22 cellular contexts compared by ENCODE assay signal in genomic region chr13:25860265-25860664, GRCh38.
DNase-seq lines count a peak whose midpoint lies in the region; ATAC-seq, FAIRE-seq and TF ChIP-seq lines count a peak whose summit lies in the region.
"Had no signal": no experiment of that assay in that cellular context is flagged by ENCODE, and none has a peak within 500 bp of the region (broad histone marks: within the 10 kb centered on the region; RNA-seq: fewer than 3 reads in every experiment).

No MANE protein-coding gene starts in this region.

- no peak overlapping the region for H2AFZ ChIP-seq in IMR-90 (replicated peaks; ENCODE audit: low read length, poor library complexity)
- H2AFZ ChIP-seq in mammary epithelial cell (ENCODE audit: low read depth, low read length): no peak overlapping the region
- H2AFZ ChIP-seq in mesenchymal stem cell (ENCODE audit: low read depth, low read length): no peak overlapping the region

- no peak overlapping the region for H3K4me2 ChIP-seq in A549
- no peak overlapping the region for H3K4me2 ChIP-seq in IMR-90 (ENCODE audit: low read depth, low read length)
- H3K4me2 ChIP-seq in mammary epithelial cell (ENCODE audit: insufficient read depth, low read depth, low read length): peak overlapping the region; percentile 65
- H3K4me2 ChIP-seq in mesenchymal stem cell (ENCODE audit: low read length, poor library complexity, severe bottlenecking): no peak overlapping the region
- H3K4me2 ChIP-seq: BLaER1 treated with 17β-estradiol and CSF1 and Interleukin-3, amounts not matched to agents 10 nM and 100 nM; KMS-11 had no signal

- H2BK15ac ChIP-seq in IMR-90 (ENCODE audit: low read depth, low read length) (no peak overlapping the region), mesenchymal stem cell (ENCODE audit: low read depth, poor library complexity, severe bottlenecking) (no peak overlapping the region)

- H2AK5ac ChIP-seq in IMR-90 (ENCODE audit: low read depth, low read length) (no peak overlapping the region), mesenchymal stem cell (ENCODE audit: low read length, severe bottlenecking) (no peak overlapping the region)

- H3K9ac ChIP-seq in IMR-90 (ENCODE audit: low read depth, low read length) (no peak overlapping the region), mammary epithelial cell (ENCODE audit: insufficient read depth, low read length) (peak overlapping the region; percentile 59), mesenchymal stem cell (ENCODE audit: low read length) (no peak overlapping the region)
- H3K9ac ChIP-seq: BLaER1 treated with 17β-estradiol and CSF1 and Interleukin-3, amounts not matched to agents 10 nM and 100 nM; KMS-11 had no signal

- H3K9me1 ChIP-seq in IMR-90 (ENCODE audit: insufficient read depth, low read length): no peaks in the 10 kb centered on the region

- no peak overlapping the region for H2AK9ac ChIP-seq in IMR-90 (replicated peaks; ENCODE audit: low read depth, low read length, poor library complexity)

- intact Hi-C loops in IMR-90 (cut with micrococcal nuclease) (no loop called here), mammary epithelial cell (cut with micrococcal nuclease) (loop anchor here (5.0 kb wide), 1 partner anchor 42 kb away; no protein-coding TSS in a partner anchor)
- intact Hi-C loops in CD8-positive, alpha-beta T cell (cut with DNase I, micrococcal nuclease): no loop called here

- no peak overlapping the region for H3K4me3 ChIP-seq in A549
- no peak overlapping the region for H3K4me3 ChIP-seq in IMR-90 (ENCODE audit: insufficient read depth, low read depth, low read length)
- peak overlapping the region in 1 of 3 experiments; percentile 1 for H3K4me3 ChIP-seq in mammary epithelial cell (replicated peaks in 1 of 3; ENCODE audit: insufficient read depth in 1 of 3, low read depth in 2 of 3, low read length in 3 of 3)
- H3K4me3 ChIP-seq in mesenchymal stem cell (ENCODE audit: insufficient read depth in 1 of 2, low read depth in 1 of 2, low read length in 2 of 2): no peak overlapping the region
- no peak overlapping the region for H3K4me3 ChIP-seq in CD8-positive, alpha-beta T cell (ENCODE audit: low read depth, low read length)
- H3K4me3 ChIP-seq: BLaER1 treated with 17β-estradiol and CSF1 and Interleukin-3, amounts not matched to agents 10 nM and 100 nM; HAP-1; MG63 had no signal

- H3K27ac Mint-ChIP-seq in CD8-positive, alpha-beta T cell: no peak overlapping the region
- H3K27ac Mint-ChIP-seq: CD8-positive, alpha-beta memory T cell had no signal

- H3K27ac ChIP-seq in A549 (no peak overlapping the region), IMR-90 (ENCODE audit: insufficient read depth, low read length) (no peak overlapping the region), mammary epithelial cell (ENCODE audit: insufficient read depth, low read depth, low read length) (peak overlapping the region; percentile 90), mesenchymal stem cell (ENCODE audit: low read length, poor library complexity, severe bottlenecking) (peak overlapping the region; percentile 68)
- no peak overlapping the region for H3K27ac ChIP-seq in CD8-positive, alpha-beta T cell (ENCODE audit: low read depth, low read length)
- H3K27ac ChIP-seq: BLaER1 treated with 17β-estradiol and CSF1 and Interleukin-3, amounts not matched to agents 10 nM and 100 nM; KMS-11 had no signal

- H3K27me3 Mint-ChIP-seq in CD8-positive, alpha-beta T cell (ENCODE audit: low read depth): no peaks in the 10 kb centered on the region

- H4K20me1 ChIP-seq in IMR-90 (ENCODE audit: insufficient read depth, low read length) (no peaks in the 10 kb centered on the region), mammary epithelial cell (ENCODE audit: insufficient read depth, low read length) (no peaks in the 10 kb centered on the region)
- H4K20me1 ChIP-seq: BLaER1 treated with 17β-estradiol and CSF1 and Interleukin-3, amounts not matched to agents 10 nM and 100 nM had no signal

- H3K36me3 Mint-ChIP-seq in CD8-positive, alpha-beta T cell: no peaks in the 10 kb centered on the region

- no peak for TF ChIP-seq RAD21 in A549 (conservative IDR thresholded peaks at IDR 0.05 in 1 of 2, IDR thresholded peaks at IDR 0.05 in 1 of 2)
- no peak for TF ChIP-seq RAD21 in IMR-90 (IDR thresholded peaks at IDR 0.05; ENCODE audit: low read length)

- H4K5ac ChIP-seq in IMR-90 (ENCODE audit: low read depth, low read length): no peak overlapping the region

- in situ Hi-C loops in IMR-90 (cut with MboI; ENCODE audit: low sequenced_read_pairs) (no loop called here), mammary epithelial cell (cut with MboI; ENCODE audit: low sequenced_read_pairs in 2 of 2) (no loop called here)

- TF ChIP-seq CTCF in A549 (IDR thresholded peaks at IDR 0.05): no peak
- no peak for TF ChIP-seq CTCF in IMR-90 (conservative IDR thresholded peaks at IDR 0.05; ENCODE audit: low read depth, low read length)
- no peak for TF ChIP-seq CTCF in mammary epithelial cell (conservative IDR thresholded peaks at IDR 0.05 in 1 of 2, IDR thresholded peaks at IDR 0.05 in 1 of 2; ENCODE audit: extremely low read depth in 1 of 2, insufficient read depth in 1 of 2, low read depth in 1 of 2, low read length in 2 of 2)
- TF ChIP-seq CTCF in CD8-positive, alpha-beta T cell (IDR thresholded peaks at IDR 0.05): no peak

- H3K18ac ChIP-seq in IMR-90 (ENCODE audit: low read depth, low read length) (no peak overlapping the region), mesenchymal stem cell (ENCODE audit: low read depth in 1 of 2, low read length in 2 of 2) (no peak overlapping the region)

- TF ChIP-seq POLR2A in A549 (IDR thresholded peaks at IDR 0.05; ENCODE audit: low read length) (no peak), IMR-90 (IDR thresholded peaks at IDR 0.05; ENCODE audit: low read depth, low read length) (no peak)

- CTCF ChIA-PET in A549 (lab: Yijun Ruan, JAX): no interaction called here
- CTCF ChIA-PET in IMR-90 (lab: Yijun Ruan, JAX): interaction anchor here (0.6 kb wide), 1 partner anchor 119 kb away, joined by 4 read pairs; no protein-coding TSS in a partner anchor
- CTCF ChIA-PET in mammary epithelial cell (lab: Charles Lee; ENCODE audit: low non-redundant PET): interaction anchor here (0.6 kb wide), 1 partner anchor 41 kb away, joined by 4 read pairs; no protein-coding TSS in a partner anchor
- CTCF ChIA-PET in CD8-positive, alpha-beta T cell (lab: Charles Lee): no interaction called here

- dilution Hi-C loops in IMR-90 (cut with HindIII; ENCODE audit: low sequenced_read_pairs, unreplicated experiment) (no loop called here), mammary epithelial cell (cut with HindIII; ENCODE audit: low sequenced_read_pairs) (no loop called here)

- POLR2A ChIA-PET in A549 (lab: Yijun Ruan, JAX) (no interaction called here), IMR-90 (lab: Charles Lee; ENCODE audit: unreplicated experiment) (no interaction called here)
- POLR2A ChIA-PET in CD8-positive, alpha-beta T cell (lab: Charles Lee): interaction anchor here (1.0 kb wide), 1 partner anchor 15 kb away, joined by 3 read pairs; no protein-coding TSS in a partner anchor

- no peaks in the 10 kb centered on the region for H3K79me2 ChIP-seq in mammary epithelial cell (ENCODE audit: insufficient read depth, low read length)

- H3K4me1 ChIP-seq in A549 (no peaks in the 10 kb centered on the region), IMR-90 (ENCODE audit: control insufficient read depth, insufficient read depth, low read length) (no peaks in the 10 kb centered on the region), mammary epithelial cell (ENCODE audit: insufficient read depth, low read length) (peaks cover 30% of the 10 kb centered on the region), mesenchymal stem cell (ENCODE audit: control insufficient read depth, insufficient read depth, low read depth, low read length) (peaks cover 4% of the 10 kb centered on the region)
- H3K4me1 ChIP-seq in CD8-positive, alpha-beta T cell (ENCODE audit: insufficient read depth, low read length): no peaks in the 10 kb centered on the region
- H3K4me1 ChIP-seq: BLaER1 treated with 17β-estradiol and CSF1 and Interleukin-3, amounts not matched to agents 10 nM and 100 nM had no signal

- H3K56ac ChIP-seq in IMR-90 (ENCODE audit: extremely low read depth, insufficient read depth, low read length): no peak overlapping the region

- no peaks in the 10 kb centered on the region for H3K9me3 Mint-ChIP-seq in CD8-positive, alpha-beta T cell

- H3K36me3 ChIP-seq in IMR-90 (ENCODE audit: control insufficient read depth, insufficient read depth, low read length) (no peaks in the 10 kb centered on the region), mammary epithelial cell (ENCODE audit: insufficient read depth, low read length) (no peaks in the 10 kb centered on the region), mesenchymal stem cell (ENCODE audit: control insufficient read depth in 1 of 2, insufficient read depth in 2 of 2, low read depth in 1 of 2, low read length in 2 of 2) (no peaks in the 10 kb centered on the region)
- H3K36me3 ChIP-seq in CD8-positive, alpha-beta T cell (ENCODE audit: insufficient read depth, low read length): no peaks in the 10 kb centered on the region
- H3K36me3 ChIP-seq: BLaER1 treated with 17β-estradiol and CSF1 and Interleukin-3, amounts not matched to agents 10 nM and 100 nM; HAP-1; MG63 had no signal

- H4K91ac ChIP-seq in IMR-90 (ENCODE audit: insufficient read depth, low read depth, low read length) (no peak overlapping the region), mesenchymal stem cell (ENCODE audit: low read length) (no peak overlapping the region)

- H2BK120ac ChIP-seq in IMR-90 (ENCODE audit: low read depth, low read length): no peak overlapping the region
- H2BK120ac ChIP-seq in mesenchymal stem cell (ENCODE audit: low read depth, low read length): no peak overlapping the region

- H3K79me1 ChIP-seq in IMR-90 (ENCODE audit: low read depth in 1 of 2, low read length in 2 of 2) (no peaks in the 10 kb centered on the region), mesenchymal stem cell (replicated peaks; ENCODE audit: low read length, poor library complexity, severe bottlenecking) (no peaks in the 10 kb centered on the region)

- no peak overlapping the region for H2BK12ac ChIP-seq in mesenchymal stem cell (ENCODE audit: low read length in 2 of 2)

- H3K14ac ChIP-seq in IMR-90 (replicated peaks; ENCODE audit: low read depth, low read length) (no peak overlapping the region), mesenchymal stem cell (ENCODE audit: low read length in 2 of 2) (no peak overlapping the region)

- H3K9me3 ChIP-seq in A549: no peaks in the 10 kb centered on the region
- H3K9me3 ChIP-seq in IMR-90 (ENCODE audit: control insufficient read depth, insufficient read depth, low read length): no peaks in the 10 kb centered on the region
- H3K9me3 ChIP-seq in mammary epithelial cell (replicated peaks; ENCODE audit: insufficient read depth, low read length): no peaks in the 10 kb centered on the region
- no peaks in the 10 kb centered on the region for H3K9me3 ChIP-seq in mesenchymal stem cell (ENCODE audit: control insufficient read depth, low read length)
- H3K9me3 ChIP-seq in CD8-positive, alpha-beta T cell (ENCODE audit: low read length): no peaks in the 10 kb centered on the region
- H3K9me3 ChIP-seq: BLaER1 treated with 17β-estradiol and CSF1 and Interleukin-3, amounts not matched to agents 10 nM and 100 nM; HAP-1; MG63 had no signal

- H3K27me3 ChIP-seq in IMR-90 (ENCODE audit: control insufficient read depth, insufficient read depth, low read length) (no peaks in the 10 kb centered on the region; the same call in 1 of the 2 replicates), mammary epithelial cell (ENCODE audit: insufficient read depth, low read length) (no peaks in the 10 kb centered on the region), mesenchymal stem cell (ENCODE audit: control insufficient read depth in 1 of 2, insufficient read depth in 1 of 2, low read length in 2 of 2) (peaks cover 0 to 21% of the 10 kb centered on the region in 2 experiments)
- no peaks in the 10 kb centered on the region for H3K27me3 ChIP-seq in CD8-positive, alpha-beta T cell (ENCODE audit: insufficient read depth, low read length)
- H3K27me3 ChIP-seq: BLaER1 treated with 17β-estradiol and CSF1 and Interleukin-3, amounts not matched to agents 10 nM and 100 nM; MG63 had no signal

- H2BK20ac ChIP-seq in IMR-90 (ENCODE audit: low read depth, low read length): no peak overlapping the region

- H4K8ac ChIP-seq in IMR-90 (ENCODE audit: low read depth in 2 of 2, low read length in 2 of 2) (no peak overlapping the region), mesenchymal stem cell (ENCODE audit: low read length) (no peak overlapping the region)

- WGBS in A549 (ENCODE audit: missing lambda C conversion rate): 0% methylated on average over 1 of the region's 1 CpG
- no CpG with 5 or more reads among the region's 1 CpG for WGBS in IMR-90 (ENCODE audit: extremely low coverage in 2 of 2, insufficient read length in 1 of 2), 2 experiments
- 0% methylated on average over 1 of the region's 1 CpG for WGBS in mammary epithelial cell (ENCODE audit: low coverage, missing lambda C conversion rate)
- WGBS in mesenchymal stem cell: no CpG with 5 or more reads among the region's 1 CpG

- H3K4me1 Mint-ChIP-seq in CD8-positive, alpha-beta T cell (ENCODE audit: low read depth): no peaks in the 10 kb centered on the region

- H3K4me3 Mint-ChIP-seq in CD8-positive, alpha-beta T cell: no peak overlapping the region
- H3K4me3 Mint-ChIP-seq: CD8-positive, alpha-beta memory T cell had no signal

- BruUV-seq in IMR-90 (replicated peaks; lab: Mats Ljungman, UMichigan): no TSS peak
- BruUV-seq in mammary epithelial cell (replicated peaks; lab: Mats Ljungman, UMichigan): TSS peak; percentile 35

- H3K23ac ChIP-seq in IMR-90 (ENCODE audit: low read depth, low read length) (no peak overlapping the region), mesenchymal stem cell (ENCODE audit: low read length in 2 of 2) (no peak overlapping the region)

- no peak for TF ChIP-seq EP300 in A549 (IDR thresholded peaks at IDR 0.05)

- H2BK5ac ChIP-seq in IMR-90 (ENCODE audit: low read depth, low read length, poor library complexity, severe bottlenecking): no peak overlapping the region
- H2BK5ac ChIP-seq in mesenchymal stem cell (ENCODE audit: low read depth, low read length, poor library complexity, severe bottlenecking): no peak overlapping the region

- no peak for DNase-seq in A549 (ENCODE audit: low read depth in 1 of 2, low spot score in 1 of 2)
- no peak for DNase-seq in IMR-90
- no peak for DNase-seq in mammary epithelial cell
- DNase-seq in mesenchymal stem cell: no peak
- DNase-seq in CD8-positive, alpha-beta T cell: no peak
- no peak for DNase-seq in Ammon's horn (ENCODE audit: low spot score)
- DNase-seq: CD8-positive, alpha-beta memory T cell; DMS79; MG63; NCI-H1436 treated with DMSO at 0.1 percent for 48 hours; NCI-H2029; NCI-H345; NCI-H524 treated with DMSO at 0.1 percent for 48 hours had no signal

- no peak for ATAC-seq in A549
- no peak for ATAC-seq in IMR-90 (ENCODE audit: low read depth)
- ATAC-seq in HG03280 (IDR thresholded peaks at IDR 0.05; ENCODE audit: unreplicated experiment): no peak
- no peak for ATAC-seq in CD8-positive, alpha-beta T cell
- ATAC-seq in GM19324 (IDR thresholded peaks at IDR 0.05; ENCODE audit: low FRiP score, unreplicated experiment): no peak
- ATAC-seq: Panc1 had no signal

- H3K4ac ChIP-seq in IMR-90 (ENCODE audit: low read depth, low read length): no peak overlapping the region
- H3K4ac ChIP-seq in mesenchymal stem cell (ENCODE audit: low read depth in 1 of 2, low read length in 2 of 2): no peak overlapping the region

- no peak for FAIRE-seq in A549 (lab: Jason Lieb, UNC)
- FAIRE-seq: A204.1, GM12892, GM18507 had no signal

Comparison
In these comparisons a context has a peak if more than half of its experiments do, and no peak if none do; other contexts are left out.
1. H3K27ac ChIP-seq: peak in mammary epithelial cell (single experiment) and mesenchymal stem cell (single experiment); none in A549 (0 of 2), IMR-90 (single experiment) and CD8-positive, alpha-beta T cell (single experiment).
2. CTCF ChIA-PET loops: an anchor here in IMR-90 (0.6 kb wide) and mammary epithelial cell (0.6 kb wide); none called in A549 and CD8-positive, alpha-beta T cell.